ENCODE assay signal across 18 cellular contexts in the genomic region with DNA sequence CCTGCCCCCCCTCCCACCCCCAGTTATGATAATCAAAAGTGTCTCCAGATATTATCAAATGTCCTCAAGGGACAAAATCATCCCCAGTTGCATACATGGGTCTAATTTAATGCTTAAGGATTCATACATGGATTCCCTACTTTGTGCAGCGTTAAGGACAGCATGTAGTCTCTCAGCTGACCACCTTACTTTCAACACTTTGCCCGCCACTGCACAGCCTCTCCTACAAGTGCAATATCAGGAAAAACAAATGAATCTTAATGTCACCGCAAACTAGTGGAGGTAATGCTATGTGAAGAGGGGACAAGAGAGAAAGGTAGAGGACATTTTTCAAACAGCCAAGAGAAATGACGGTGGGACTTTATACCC.
DNase-seq lines count a peak whose midpoint lies in the region; ATAC-seq and TF ChIP-seq lines count a peak whose summit lies in the region.
"Had no signal": no experiment of that assay in that cellular context is flagged by ENCODE, and none has a peak within 500 bp of the region (broad histone marks: within the 10 kb centered on the region; RNA-seq: fewer than 3 reads in every experiment).

No MANE protein-coding gene starts in this region.

- CTCF ChIA-PET in IMR-90 (lab: Yijun Ruan, JAX): no interaction called here

- no peaks in the 10 kb centered on the region for H3K27me3 ChIP-seq in IMR-90 (ENCODE audit: control insufficient read depth, insufficient read depth, low read length)
- no peaks in the 10 kb centered on the region for H3K27me3 ChIP-seq in neural cell (ENCODE audit: insufficient read depth, low read depth, low read length)
- H3K27me3 ChIP-seq in skeletal muscle tissue (ENCODE audit: control insufficient read depth in 3 of 3, insufficient read depth in 3 of 3, low read length in 3 of 3): no peaks in the 10 kb centered on the region

- peak overlapping the region; percentile 67 for H3K27ac Mint-ChIP-seq in endothelial cell (ENCODE audit: unreplicated experiment)

- DNase-seq in IMR-90: no peak
- DNase-seq in endothelial cell (ENCODE audit: low spot score): no peak
- DNase-seq in mucosa of gallbladder (ENCODE audit: low spot score): no peak
- no peak for DNase-seq in left lobe of liver (ENCODE audit: low spot score)
- DNase-seq in NCI-H2029 (lab: John Stamatoyannopoulos, UW): no peak
- DNase-seq: CD8-positive, alpha-beta memory T cell; DMS79 treated with DMSO at 0.1 percent for 48 hours; HCEC 1CT; NCI-H1417; NCI-H187 treated with DMSO at 0.1 percent for 48 hours; NCI-H2171; NCI-H446 treated with DMSO at 0.1 percent for 48 hours; NCI-H774; RPMI8226 had no signal

- H3K79me2 ChIP-seq in neural cell (replicated peaks; ENCODE audit: insufficient read depth, low read length): no peaks in the 10 kb centered on the region

- dilution Hi-C loops in IMR-90 (cut with HindIII; ENCODE audit: low sequenced_read_pairs, unreplicated experiment): no loop called here

- TF ChIP-seq CTCF in IMR-90 (conservative IDR thresholded peaks at IDR 0.05; ENCODE audit: low read depth, low read length): no peak
- TF ChIP-seq CTCF in endothelial cell (IDR thresholded peaks at IDR 0.05; ENCODE audit: unreplicated experiment): no peak
- TF ChIP-seq CTCF in neural cell (IDR thresholded peaks at IDR 0.05; ENCODE audit: poor library complexity, severe bottlenecking): no peak

- no peak overlapping the region for H3K9ac ChIP-seq in IMR-90 (ENCODE audit: low read depth, low read length)
- H3K9ac ChIP-seq in neural cell (ENCODE audit: low read length): no peak overlapping the region
- no peak overlapping the region for H3K9ac ChIP-seq in skeletal muscle tissue (ENCODE audit: low read depth in 1 of 3, low read length in 3 of 3)

- peaks cover 3% of the 10 kb centered on the region for H3K27me3 Mint-ChIP-seq in endothelial cell (ENCODE audit: unreplicated experiment)
- H3K27me3 Mint-ChIP-seq: CD8-positive, alpha-beta memory T cell had no signal

- no CpG with 5 or more reads among the region's 4 CpGs for WGBS in IMR-90 (ENCODE audit: extremely low coverage in 2 of 2, insufficient read length in 1 of 2), 2 experiments

- no peak overlapping the region for H3K27ac ChIP-seq in IMR-90 (ENCODE audit: insufficient read depth, low read length)
- peak overlapping the region; percentile 67 for H3K27ac ChIP-seq in neural cell (ENCODE audit: low read length)
- peak overlapping the region; percentile 32 for H3K27ac ChIP-seq in skeletal muscle tissue (ENCODE audit: low read depth, low read length)

- in situ Hi-C loops in IMR-90 (cut with MboI; ENCODE audit: low sequenced_read_pairs): no loop called here

- H3F3A ChIP-seq in neural cell (ENCODE audit: insufficient read depth, low read length, poor library complexity, severe bottlenecking): no peaks in the 10 kb centered on the region

- peaks cover 64% of the 10 kb centered on the region for H3K36me3 Mint-ChIP-seq in endothelial cell (ENCODE audit: low read depth, unreplicated experiment)

- no peak overlapping the region for H3K56ac ChIP-seq in IMR-90 (ENCODE audit: extremely low read depth, insufficient read depth, low read length)

- no peak for TF ChIP-seq EP300 in neural cell (conservative IDR thresholded peaks at IDR 0.05; ENCODE audit: poor library complexity, severe bottlenecking)

- H4K20me1 ChIP-seq in IMR-90 (ENCODE audit: insufficient read depth, low read length): no peaks in the 10 kb centered on the region
- no peaks in the 10 kb centered on the region for H4K20me1 ChIP-seq in neural cell (ENCODE audit: insufficient read depth)

- H3K4me3 ChIP-seq in IMR-90 (ENCODE audit: insufficient read depth, low read depth, low read length): no peak overlapping the region
- no peak overlapping the region for H3K4me3 ChIP-seq in neural cell (ENCODE audit: low read length)
- H3K4me3 ChIP-seq in skeletal muscle tissue (ENCODE audit: low read length in 3 of 3): no peak overlapping the region
- H3K4me3 ChIP-seq: GM12878, K562 had no signal

- no peak overlapping the region for H2BK15ac ChIP-seq in IMR-90 (ENCODE audit: low read depth, low read length)

- H3K9me3 Mint-ChIP-seq in endothelial cell (ENCODE audit: unreplicated experiment): no peaks in the 10 kb centered on the region

- ATAC-seq in IMR-90 (ENCODE audit: low read depth) (no peak), left lobe of liver (no peak)
- ATAC-seq: GM12878, K562 had no signal

- intact Hi-C loops in IMR-90 (cut with micrococcal nuclease): loop anchor here (5.0 kb wide), 1 partner anchor 77 kb away; the partner anchor contains the start of gene TLE1

- H2AK9ac ChIP-seq in IMR-90 (replicated peaks; ENCODE audit: low read depth, low read length, poor library complexity): no peak overlapping the region

- H3K9me1 ChIP-seq in IMR-90 (ENCODE audit: insufficient read depth, low read length): peaks cover 7% of the 10 kb centered on the region; the same call in 1 of the 2 replicates

- H3K14ac ChIP-seq in IMR-90 (replicated peaks; ENCODE audit: low read depth, low read length): no peak overlapping the region

- H3K79me1 ChIP-seq in IMR-90 (ENCODE audit: low read depth in 1 of 2, low read length in 2 of 2): peaks cover 4 to 17% of the 10 kb centered on the region in 2 experiments; a peak in 2 of 4 replicates

- no peak overlapping the region for H2BK120ac ChIP-seq in IMR-90 (ENCODE audit: low read depth, low read length)

- H3K36me3 ChIP-seq in IMR-90 (ENCODE audit: control insufficient read depth, insufficient read depth, low read length): peaks cover 43% of the 10 kb centered on the region
- peaks cover 19% of the 10 kb centered on the region for H3K36me3 ChIP-seq in neural cell (ENCODE audit: insufficient read depth, low read length)
- peaks cover 9 to 32% (median 23%) of the 10 kb centered on the region in 3 donors for H3K36me3 ChIP-seq in skeletal muscle tissue (ENCODE audit: control insufficient read depth in 3 of 3, insufficient read depth in 3 of 3, low read length in 3 of 3)

- H3K4me1 Mint-ChIP-seq in endothelial cell (ENCODE audit: unreplicated experiment): peaks cover 17% of the 10 kb centered on the region

- no peak overlapping the region for H2AK5ac ChIP-seq in IMR-90 (ENCODE audit: low read depth, low read length)

- no peak for TF ChIP-seq RAD21 in IMR-90 (IDR thresholded peaks at IDR 0.05; ENCODE audit: low read length)
- no peak for TF ChIP-seq RAD21 in neural cell (conservative IDR thresholded peaks at IDR 0.05)

- peaks cover 16% of the 10 kb centered on the region for H3K4me1 ChIP-seq in IMR-90 (ENCODE audit: control insufficient read depth, insufficient read depth, low read length)
- peaks cover 12 to 31% (median 18%) of the 10 kb centered on the region in 3 donors for H3K4me1 ChIP-seq in skeletal muscle tissue (ENCODE audit: control insufficient read depth in 3 of 3, insufficient read depth in 3 of 3, low read length in 3 of 3)

- H2BK20ac ChIP-seq in IMR-90 (ENCODE audit: low read depth, low read length): peak overlapping the region; percentile 12; the same call in 1 of the 2 replicates

- H3K9me3 ChIP-seq in IMR-90 (ENCODE audit: control insufficient read depth, insufficient read depth, low read length) (no peaks in the 10 kb centered on the region), neural cell (ENCODE audit: low read length) (no peaks in the 10 kb centered on the region), skeletal muscle tissue (ENCODE audit: control insufficient read depth in 3 of 3, low read length in 3 of 3) (no peaks in the 10 kb centered on the region)

- POLR2A ChIA-PET in IMR-90 (lab: Charles Lee; ENCODE audit: unreplicated experiment): no interaction called here

- H4K5ac ChIP-seq in IMR-90 (ENCODE audit: low read depth, low read length): no peak overlapping the region

- H3K18ac ChIP-seq in IMR-90 (ENCODE audit: low read depth, low read length): peak overlapping the region; percentile 18; the same call in 1 of the 2 replicates

- H2BK5ac ChIP-seq in IMR-90 (ENCODE audit: low read depth, low read length, poor library complexity, severe bottlenecking): no peak overlapping the region

- no peak overlapping the region for H3K23ac ChIP-seq in IMR-90 (ENCODE audit: low read depth, low read length)

- 0 out of 2 replicates have a peak overlapping the region, but pooled peaks have one; percentile 12 for H4K91ac ChIP-seq in IMR-90 (ENCODE audit: insufficient read depth, low read depth, low read length)

- TF ChIP-seq POLR2A in IMR-90 (IDR thresholded peaks at IDR 0.05; ENCODE audit: low read depth, low read length): no peak

- H3K4me2 ChIP-seq in IMR-90 (ENCODE audit: low read depth, low read length) (no peak overlapping the region), neural cell (ENCODE audit: low read length) (no peak overlapping the region)

- no peaks in the 10 kb centered on the region for H3K9me2 ChIP-seq in neural cell (ENCODE audit: insufficient read depth, low read length)

- no peak overlapping the region for H2AFZ ChIP-seq in IMR-90 (replicated peaks; ENCODE audit: low read length, poor library complexity)
- no peak overlapping the region for H2AFZ ChIP-seq in neural cell (ENCODE audit: low read depth, low read length)

- H3K4ac ChIP-seq in IMR-90 (ENCODE audit: low read depth, low read length): no peak overlapping the region

- no TSS peak for BruUV-seq in IMR-90 (replicated peaks; lab: Mats Ljungman, UMichigan)

- peak overlapping the region; percentile 22 for H3K4me3 Mint-ChIP-seq in endothelial cell (ENCODE audit: unreplicated experiment)

- no peak overlapping the region for H4K8ac ChIP-seq in IMR-90 (ENCODE audit: low read depth in 2 of 2, low read length in 2 of 2)

TF ChIP-seq in IMR-90, 13 proteins besides CTCF, POLR2A, EP300 and RAD21 (continues in another document):
- TF ChIP-seq MXI1 (IDR thresholded peaks at IDR 0.05; ENCODE audit: borderline replicate concordance, low read depth, low read length): no peak
- no peak for TF ChIP-seq CHD1 (IDR thresholded peaks at IDR 0.05; ENCODE audit: low read depth, low read length)
- no peak for TF ChIP-seq MAFK (IDR thresholded peaks at IDR 0.05; ENCODE audit: low read depth, low read length)
- no peak for TF ChIP-seq MAZ (IDR thresholded peaks at IDR 0.05; ENCODE audit: borderline replicate concordance, low read depth, low read length)
- no peak for TF ChIP-seq RFX5 (IDR thresholded peaks at IDR 0.05; ENCODE audit: low read depth, low read length)
- no peak for TF ChIP-seq NFE2L2 (IDR thresholded peaks at IDR 0.05; ENCODE audit: low read depth, low read length)
- TF ChIP-seq SMC3 (IDR thresholded peaks at IDR 0.05; ENCODE audit: low read depth, low read length): no peak

TF ChIP-seq in neural cell, 6 proteins besides CTCF, POLR2A, EP300 and RAD21 (continues in another document):
- TF ChIP-seq POLR2AphosphoS5 (IDR thresholded peaks at IDR 0.05) (no peak), MXI1 (conservative IDR thresholded peaks at IDR 0.05; ENCODE audit: poor library complexity, severe bottlenecking) (no peak), EZH2 (IDR thresholded peaks at IDR 0.05; ENCODE audit: borderline replicate concordance, insufficient read depth, low read length, poor library complexity, severe bottlenecking) (no peak), TAF1 (IDR thresholded peaks at IDR 0.05; ENCODE audit: low read depth) (no peak), SMC3 (conservative IDR thresholded peaks at IDR 0.05; ENCODE audit: poor library complexity) (no peak)
